In the genomic region with DNA sequence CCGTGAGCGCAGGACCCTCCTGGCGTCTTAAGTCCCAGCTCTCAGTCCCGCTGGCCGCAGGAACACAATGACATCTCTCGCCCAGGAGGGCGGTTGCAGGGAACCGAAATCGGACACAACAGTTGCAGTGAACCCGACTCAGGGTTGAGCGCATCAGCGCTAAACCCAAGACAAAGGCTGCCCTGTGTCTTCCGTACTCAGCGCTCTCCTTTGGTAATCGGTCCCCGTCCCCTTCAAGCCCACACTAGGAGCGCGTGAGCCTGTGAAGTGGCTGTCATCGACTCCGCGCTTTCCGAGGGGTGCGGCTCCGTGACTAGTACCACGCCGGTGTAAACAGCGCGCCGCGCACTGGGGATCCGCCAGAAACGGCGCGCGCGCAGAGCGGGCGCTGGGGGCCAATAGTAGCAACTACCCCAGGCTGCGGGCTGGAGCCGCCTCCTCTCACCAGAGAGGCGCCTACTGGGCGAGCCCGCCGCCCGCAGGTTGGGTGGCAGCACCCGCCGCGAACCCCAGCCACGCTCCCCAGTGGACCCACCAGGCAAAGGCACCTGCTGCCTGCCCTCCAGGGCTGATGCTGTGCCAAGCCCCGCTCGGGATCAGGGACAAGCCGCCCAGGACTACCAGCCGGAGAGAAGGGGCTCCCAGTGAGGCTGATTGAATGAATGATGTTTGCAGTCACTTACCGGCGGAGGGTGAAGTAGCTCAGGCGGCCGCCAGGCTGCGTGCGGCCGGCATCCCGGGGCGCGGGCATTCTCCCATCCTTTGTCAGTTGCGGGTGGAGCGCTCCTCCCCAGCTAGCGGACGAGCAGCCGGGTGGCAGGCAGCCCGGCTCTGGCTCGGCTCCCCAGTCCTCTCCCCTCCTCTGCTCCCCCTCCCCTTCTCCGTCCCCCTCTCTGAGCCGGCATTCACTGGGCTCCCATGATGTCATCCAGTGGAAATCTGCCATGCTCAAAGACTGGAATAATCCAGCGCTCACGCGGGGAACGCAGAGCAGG, we compare ENCODE assay signal across 1 cellular context.
TF ChIP-seq lines count a peak whose summit lies in the region.

No MANE protein-coding gene starts in this region.

TF ChIP-seq in SK-N-SH, 30 proteins besides CTCF, POLR2A, EP300 and RAD21:
- TF ChIP-seq FOXM1 (IDR thresholded peaks at IDR 0.05; ENCODE audit: low read depth) (no peak), RFX5 (IDR thresholded peaks at IDR 0.05; ENCODE audit: low read length) (no peak), MXI1 (IDR thresholded peaks at IDR 0.05; ENCODE audit: low read depth, low read length) (no peak), ELF1 (IDR thresholded peaks at IDR 0.05) (no peak)
